ENCODE assay signal across 23 cellular contexts in the genomic region with DNA sequence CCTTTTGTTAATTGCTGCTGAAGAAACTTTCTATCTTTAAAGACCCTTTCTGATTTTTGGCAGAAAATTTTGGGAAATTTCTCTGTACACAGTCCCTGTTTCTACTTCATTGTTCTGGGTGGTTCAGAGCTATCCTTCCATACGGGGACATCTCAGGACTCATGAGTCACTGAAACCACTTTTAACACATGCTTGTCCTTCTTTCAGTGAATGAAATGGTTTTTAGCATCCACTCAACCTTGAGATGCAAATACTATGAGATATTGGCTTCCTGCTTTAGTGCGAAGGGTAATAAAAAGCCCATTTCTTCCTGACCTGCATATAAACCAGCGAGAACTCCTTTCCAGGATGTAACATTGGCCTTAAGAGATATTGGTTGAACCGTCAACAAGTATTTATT.
"Had no signal": no experiment of that assay in that cellular context is flagged by ENCODE, and none has a peak within 500 bp of the region (broad histone marks: within the 10 kb centered on the region; RNA-seq: fewer than 3 reads in every experiment).

No MANE protein-coding gene starts in this region.

- ATAC-seq: activated CD8-positive, alpha-beta T cell treated with anti-CD3 and anti-CD28 coated beads, Interleukin-2, amount 10 ng/mL, durations not matched to agents 7 days and 5 days; activated naive CD8-positive, alpha-beta T cell treated with anti-CD3 and anti-CD28 coated beads, Interleukin-2, amount 50 U/mL, for 24 hours; body of pancreas; T-helper 17 cell; WTC11 had no signal

- DNase-seq: activated CD4-positive, alpha-beta T cell treated with anti-CD3 and anti-CD28 coated beads for 48 hours; activated CD4-positive, alpha-beta T cell treated with anti-CD3 and anti-CD28 coated beads, Interleukin-2, amount 50 U/mL, for 4 hours; activated CD4-positive, CD25-positive, alpha-beta regulatory T cell treated with anti-CD3 and anti-CD28 coated beads, Interleukin-2, amount 50 U/mL, for 72 hours; activated CD8-positive, alpha-beta memory T cell treated with anti-CD3 and anti-CD28 coated beads, Interleukin-2, amount 50 U/mL, for 48 hours; activated CD8-positive, alpha-beta T cell treated with anti-CD3 and anti-CD28 coated beads, Interleukin-2, amount 10 ng/mL, durations not matched to agents 7 days and 5 days; activated naive CD4-positive, alpha-beta T cell; activated naive CD8-positive, alpha-beta T cell treated with anti-CD3 and anti-CD28 coated beads, Interleukin-2, amount 50 U/mL, for 24 hours; activated T-cell treated with anti-CD3 and anti-CD28 coated beads, Interleukin-2, amount 50 U/mL, for 1 hour; amniotic stem cell; body of pancreas; central memory CD4-positive, alpha-beta T cell; cortex of kidney; NCI-H1092 treated with DMSO at 0.1 percent for 48 hours; NCI-H1436 treated with DMSO at 0.1 percent for 48 hours; NCI-H187; NCI-H2081; NCI-H524; NCI-H82; SIG-M5; T-helper 17 cell; T-helper 9 cell had no signal

- H3K27ac ChIP-seq: ascending aorta, body of pancreas had no signal

- H3K9me3 ChIP-seq: ascending aorta, body of pancreas had no signal

- H3K27me3 ChIP-seq: body of pancreas had no signal

- H3K4me1 ChIP-seq: ascending aorta, body of pancreas had no signal

- H3K4me3 ChIP-seq: ascending aorta, body of pancreas had no signal

- H3K36me3 ChIP-seq: ascending aorta had no signal
